ENCODE assay signal across 23 cellular contexts in the genomic region with DNA sequence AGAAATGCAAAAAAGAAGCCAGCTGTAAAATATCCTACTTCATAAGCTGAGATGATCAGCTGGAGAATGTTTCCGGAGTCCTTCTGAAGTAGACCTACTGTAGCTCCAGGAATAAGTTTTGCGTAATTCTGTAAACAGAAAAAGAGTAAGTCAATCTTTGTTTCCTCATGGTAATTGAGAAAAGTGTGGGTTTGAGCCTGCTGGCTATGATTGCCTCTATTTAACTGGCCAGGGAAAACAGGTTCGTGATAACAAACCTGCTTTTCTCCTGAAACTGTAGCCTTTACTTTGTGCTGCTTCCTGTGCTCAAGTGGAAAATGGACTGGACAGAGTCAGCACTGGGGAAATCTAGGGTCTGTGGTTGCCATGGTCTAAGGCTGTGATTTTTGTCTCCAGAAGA. TPM values are rescaled to one million over a fixed set of nuclear protein-coding genes. Genes with fewer than 3 reads are reported as not detected.
A peak's percentile ranks its signal among the peaks of the same experiment; 100 is the strongest.
DNase-seq lines count a peak whose midpoint lies in the region; ATAC-seq and TF ChIP-seq lines count a peak whose summit lies in the region.
"Had no signal": no experiment of that assay in that cellular context is flagged by ENCODE, and none has a peak within 500 bp of the region (broad histone marks: within the 10 kb centered on the region; RNA-seq: fewer than 3 reads in every experiment).

No MANE protein-coding gene starts in this region.

- no peak for TF ChIP-seq CTCF in epithelial cell of esophagus (IDR thresholded peaks at IDR 0.05; ENCODE audit: insufficient read depth, low read depth, low read length, missing control alignments)
- no peak for TF ChIP-seq CTCF in uterus (IDR thresholded peaks at IDR 0.05)

- no peak overlapping the region for H3K23ac ChIP-seq in mesenchymal stem cell (ENCODE audit: low read length in 2 of 2)

- H3K4me3 ChIP-seq in epithelial cell of esophagus (ENCODE audit: low read length): no peak overlapping the region
- no peak overlapping the region for H3K4me3 ChIP-seq in mesenchymal stem cell (ENCODE audit: insufficient read depth in 1 of 2, low read depth in 1 of 2, low read length in 2 of 2)
- H3K4me3 ChIP-seq in uterus: no peak overlapping the region
- H3K4me3 ChIP-seq: BLaER1 had no signal

- no peaks in the 10 kb centered on the region for H3K9me3 ChIP-seq in mesenchymal stem cell (ENCODE audit: control insufficient read depth, low read length)
- H3K9me3 ChIP-seq in uterus: no peaks in the 10 kb centered on the region
- H3K9me3 ChIP-seq: BLaER1 had no signal

- ATAC-seq in left ventricle myocardium superior (peak; percentile 24), Right ventricle myocardium inferior (no peak), HG03045 (IDR thresholded peaks at IDR 0.05; ENCODE audit: unreplicated experiment) (no peak), GM18867 (IDR thresholded peaks at IDR 0.05; ENCODE audit: unreplicated experiment) (no peak)
- ATAC-seq: activated CD8-positive, alpha-beta T cell treated with anti-CD3 and anti-CD28 coated beads for 36 hours; right cardiac atrium had no signal

- no peak overlapping the region for H3K4ac ChIP-seq in mesenchymal stem cell (ENCODE audit: low read depth in 1 of 2, low read length in 2 of 2)

- H3K18ac ChIP-seq in mesenchymal stem cell (ENCODE audit: low read depth in 1 of 2, low read length in 2 of 2): no peak overlapping the region

- no peak overlapping the region for H2BK5ac ChIP-seq in mesenchymal stem cell (ENCODE audit: low read depth, low read length, poor library complexity, severe bottlenecking)

- intact Hi-C loops in left ventricle myocardium superior (cut with micrococcal nuclease) (no loop called here), Right ventricle myocardium inferior (cut with DNase I) (no loop called here), uterus (cut with DNase I; ENCODE audit: low total_unique reads) (no loop called here)

- no peak overlapping the region for H2BK15ac ChIP-seq in mesenchymal stem cell (ENCODE audit: low read depth, poor library complexity, severe bottlenecking)

- H3K27me3 ChIP-seq in mesenchymal stem cell (ENCODE audit: control insufficient read depth in 1 of 2, insufficient read depth in 1 of 2, low read length in 2 of 2): no peaks in the 10 kb centered on the region
- H3K27me3 ChIP-seq in uterus: no peaks in the 10 kb centered on the region
- H3K27me3 ChIP-seq: BLaER1 had no signal

- no peak for DNase-seq in left ventricle myocardium superior
- no peak for DNase-seq in Right ventricle myocardium inferior (ENCODE audit: missing footprints)
- peak; percentile 22 for DNase-seq in epithelial cell of esophagus (ENCODE audit: low read depth)
- peak; percentile 9 for DNase-seq in mesenchymal stem cell
- no peak for DNase-seq in uterus
- DNase-seq in ureter (ENCODE audit: low spot score): no peak
- DNase-seq: activated CD4-positive, CD25-positive, alpha-beta regulatory T cell treated with anti-CD3 and anti-CD28 coated beads, Interleukin-2, amount 50 U/mL, for 72 hours; activated CD8-positive, alpha-beta T cell treated with anti-CD3 and anti-CD28 coated beads for 36 hours; activated naive CD4-positive, alpha-beta T cell; activated T-cell treated with anti-CD3 and anti-CD28 coated beads, Interleukin-2, amount 50 U/mL, for 24 hours; amniotic stem cell; dermis blood vessel endothelial cell; foreskin fibroblast; hippocampal formation; NCI-H1417; NCI-H2107; NCI-H510A; occipital lobe; right cardiac atrium; RPMI8226 had no signal

- H2AFZ ChIP-seq in mesenchymal stem cell (ENCODE audit: low read depth, low read length): no peak overlapping the region

- H3K4me1 ChIP-seq in mesenchymal stem cell (ENCODE audit: control insufficient read depth, insufficient read depth, low read depth, low read length): peaks cover 5% of the 10 kb centered on the region
- no peaks in the 10 kb centered on the region for H3K4me1 ChIP-seq in uterus

- H4K8ac ChIP-seq in mesenchymal stem cell (ENCODE audit: low read length): no peak overlapping the region

- no peak overlapping the region for H3K4me2 ChIP-seq in mesenchymal stem cell (ENCODE audit: low read length, poor library complexity, severe bottlenecking)
- H3K4me2 ChIP-seq: BLaER1 had no signal

- H3K36me3 ChIP-seq in mesenchymal stem cell (ENCODE audit: control insufficient read depth in 1 of 2, insufficient read depth in 2 of 2, low read depth in 1 of 2, low read length in 2 of 2) (peaks cover 0 to 4% of the 10 kb centered on the region in 2 experiments), uterus (no peaks in the 10 kb centered on the region)
- H3K36me3 ChIP-seq: BLaER1 had no signal

- H3K14ac ChIP-seq in mesenchymal stem cell (ENCODE audit: low read length in 2 of 2): no peak overlapping the region

- no peak overlapping the region for H2BK12ac ChIP-seq in mesenchymal stem cell (ENCODE audit: low read length in 2 of 2)

- no peak overlapping the region for H4K91ac ChIP-seq in mesenchymal stem cell (ENCODE audit: low read length)

- WGBS in mesenchymal stem cell: 95% methylated on average over 3 of the region's 3 CpGs

- no peak overlapping the region for H3K9ac ChIP-seq in mesenchymal stem cell (ENCODE audit: low read length)
- H3K9ac ChIP-seq: BLaER1 had no signal

- TF ChIP-seq POLR2A in uterus (IDR thresholded peaks at IDR 0.05): no peak

- no peak overlapping the region for H2BK120ac ChIP-seq in mesenchymal stem cell (ENCODE audit: low read depth, low read length)

- no peaks in the 10 kb centered on the region for H3K79me1 ChIP-seq in mesenchymal stem cell (replicated peaks; ENCODE audit: low read length, poor library complexity, severe bottlenecking)

- H3K27ac ChIP-seq in mesenchymal stem cell (ENCODE audit: low read length, poor library complexity, severe bottlenecking) (no peak overlapping the region), uterus (peak overlapping the region; percentile 57 to 64)
- H3K27ac ChIP-seq: BLaER1 had no signal

- no peak overlapping the region for H2AK5ac ChIP-seq in mesenchymal stem cell (ENCODE audit: low read length, severe bottlenecking)

RNA-seq across cellular contexts. Expression of gene ITGB6, which starts 58.1 kb away (rescaled TPM):
- total RNA-seq in left ventricle myocardium superior (4.4 TPM), Right ventricle myocardium inferior (5.0 TPM), uterus (1 to 10 TPM in 1 of 4 donors, under 1 TPM in 1, not detected in 2; 0.59 to 1.5 TPM), ureter (96.3 TPM)
- 0.01 TPM for polyA plus RNA-seq in mesenchymal stem cell (2013, experiment 1 of 2)
- polyA plus RNA-seq in mesenchymal stem cell (2013, experiment 2 of 2): 0.01 TPM
- total RNA-seq: activated CD8-positive, alpha-beta T cell treated with anti-CD3 and anti-CD28 coated beads for 36 hours had no signal

Comparison
In these comparisons a context has a peak if more than half of its experiments do, and no peak if none do; other contexts are left out.
1. DNase-seq: peak in epithelial cell of esophagus (single experiment) and mesenchymal stem cell (single experiment); none in left ventricle myocardium superior (single experiment), Right ventricle myocardium inferior (single experiment), uterus (0 of 2) and ureter (single experiment).
2. RNA of gene ITGB6, which starts 58.1 kb away (total RNA-seq): 96.3 TPM in ureter (single experiment); 5.0 TPM in Right ventricle myocardium inferior (single experiment), 4.4 TPM in left ventricle myocardium superior (single experiment) and 0.59 to 1.5 TPM in uterus; every median in the first group is over 10 times any median in the second.